26 cellular contexts compared by ENCODE assay signal in genomic region chr1:163761898-163762297, GRCh38.
"Had no signal": no experiment of that assay in that cellular context is flagged by ENCODE, and none has a peak within 500 bp of the region (broad histone marks: within the 10 kb centered on the region; RNA-seq: fewer than 3 reads in every experiment).

No MANE protein-coding gene starts in this region.

- H3K4me1 ChIP-seq: esophagus squamous epithelium, gastrocnemius medialis, heart right ventricle, left lung, lower lobe of right lung had no signal

- H3K4me3 ChIP-seq: esophagus squamous epithelium, gastrocnemius medialis, heart right ventricle, left lung, lower lobe of right lung, mucosa of descending colon had no signal

- H3K27ac ChIP-seq: epithelial cell of prostate, esophagus squamous epithelium, gastrocnemius medialis, heart right ventricle, left lung, lower lobe of right lung had no signal

- H3K27me3 ChIP-seq: esophagus squamous epithelium, gastrocnemius medialis, heart right ventricle, left lung had no signal

- H3K36me3 ChIP-seq: esophagus squamous epithelium, gastrocnemius medialis, heart right ventricle, left lung, lower lobe of right lung had no signal

- ATAC-seq: effector memory CD8-positive, alpha-beta T cell; esophagus mucosa; gastrocnemius medialis; heart right ventricle; left cardiac atrium; left lung; left ventricle myocardium superior; lower lobe of right lung; mucosa of descending colon; naive thymus-derived CD8-positive, alpha-beta T cell had no signal

- DNase-seq: cortex of kidney; effector CD8-positive, alpha-beta T cell; effector memory CD8-positive, alpha-beta T cell; endodermal cell; erythroblast; esophagus squamous epithelium; foreskin fibroblast; foreskin melanocyte; gastrocnemius medialis; glutamatergic neuron; head of caudate nucleus; heart right ventricle; hippocampal formation; left cardiac atrium; left lung; left ventricle myocardium superior; lower lobe of right lung; mesenchymal stem cell; mucosa of descending colon; naive B cell; naive thymus-derived CD8-positive, alpha-beta T cell had no signal

- H3K9me3 ChIP-seq: esophagus squamous epithelium, gastrocnemius medialis, lower lobe of right lung, mucosa of descending colon had no signal

- FAIRE-seq: endometrium, islet of Langerhans, keratinocyte had no signal
